ENCODE assay signal across 3 cellular contexts in the genomic region with DNA sequence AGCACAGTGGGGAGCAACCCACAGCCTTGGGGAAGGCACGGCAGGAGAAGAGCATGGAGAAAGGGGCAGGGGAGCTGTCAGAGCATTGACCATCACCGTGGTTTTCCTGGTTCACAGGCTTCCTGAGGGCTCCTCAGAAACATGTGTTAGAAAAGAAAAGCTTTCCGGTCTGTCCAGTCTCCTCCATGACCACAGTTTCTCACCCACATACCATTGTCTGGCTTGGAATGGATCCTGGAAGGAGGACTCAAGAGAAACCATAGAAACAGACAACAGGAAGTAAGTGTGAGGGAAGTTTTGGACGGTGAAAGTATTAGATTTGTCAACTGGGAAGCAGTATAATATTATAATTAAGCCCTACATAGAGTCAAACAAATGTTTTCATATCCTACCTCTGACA. TPM values are rescaled to one million over a fixed set of nuclear protein-coding genes. Genes with fewer than 3 reads are reported as not detected.
"Had no signal": no experiment of that assay in that cellular context is flagged by ENCODE, and none has a peak within 500 bp of the region (broad histone marks: within the 10 kb centered on the region; RNA-seq: fewer than 3 reads in every experiment).

No MANE protein-coding gene starts in this region.

RNA-seq across cellular contexts. Expression of a gene that starts 16.3 kb away (rescaled TPM):
- total RNA-seq: naive thymus-derived CD8-positive, alpha-beta T cell; neural crest cell; osteocyte had no signal
